1 cellular context compared by ENCODE assay signal in genomic region chr17:44848257-44848795, GRCh38.
TF ChIP-seq lines count a peak whose summit lies in the region.

No MANE protein-coding gene starts in this region.

TF ChIP-seq in SK-N-SH, 30 proteins besides CTCF, POLR2A, EP300 and RAD21:
- no peak for TF ChIP-seq NRF1 (IDR thresholded peaks at IDR 0.05; ENCODE audit: low read depth, low read length)
- TF ChIP-seq TAF1 (IDR thresholded peaks at IDR 0.05; ENCODE audit: borderline replicate concordance, low read depth, low read length): no peak
- no peak for TF ChIP-seq POLR2AphosphoS5 (IDR thresholded peaks at IDR 0.05; ENCODE audit: low read depth, low read length)
- TF ChIP-seq TCF12 (IDR thresholded peaks at IDR 0.05): no peak
- TF ChIP-seq JUND (IDR thresholded peaks at IDR 0.05): no peak
- no peak for TF ChIP-seq REST (IDR thresholded peaks at IDR 0.05; ENCODE audit: low read depth, low read length)
- TF ChIP-seq CHD2 (IDR thresholded peaks at IDR 0.05; ENCODE audit: low read length, partially characterized antibody): no peak
- TF ChIP-seq YY1 (IDR thresholded peaks at IDR 0.05; ENCODE audit: low read depth): no peak
- TF ChIP-seq SMC3 (IDR thresholded peaks at IDR 0.05; ENCODE audit: low read depth, low read length): no peak
- TF ChIP-seq NFIC (IDR thresholded peaks at IDR 0.05; ENCODE audit: borderline replicate concordance): no peak
- TF ChIP-seq ELF1 (IDR thresholded peaks at IDR 0.05): no peak
- no peak for TF ChIP-seq FOXM1 (IDR thresholded peaks at IDR 0.05; ENCODE audit: low read depth)
- no peak for TF ChIP-seq RFX5 (IDR thresholded peaks at IDR 0.05; ENCODE audit: low read length)
- TF ChIP-seq, protein P1, sequence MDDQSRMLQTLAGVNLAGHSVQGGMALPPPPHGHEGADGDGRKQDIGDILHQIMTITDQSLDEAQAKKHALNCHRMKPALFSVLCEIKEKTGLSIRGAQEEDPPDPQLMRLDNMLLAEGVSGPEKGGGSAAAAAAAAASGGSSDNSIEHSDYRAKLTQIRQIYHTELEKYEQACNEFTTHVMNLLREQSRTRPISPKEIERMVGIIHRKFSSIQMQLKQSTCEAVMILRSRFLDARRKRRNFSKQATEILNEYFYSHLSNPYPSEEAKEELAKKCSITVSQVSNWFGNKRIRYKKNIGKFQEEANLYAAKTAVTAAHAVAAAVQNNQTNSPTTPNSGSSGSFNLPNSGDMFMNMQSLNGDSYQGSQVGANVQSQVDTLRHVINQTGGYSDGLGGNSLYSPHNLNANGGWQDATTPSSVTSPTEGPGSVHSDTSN (IDR thresholded peaks at IDR 0.05): no peak
- no peak for TF ChIP-seq TEAD4 (IDR thresholded peaks at IDR 0.05; ENCODE audit: borderline replicate concordance, insufficient read depth)
- TF ChIP-seq RXRA (IDR thresholded peaks at IDR 0.05; ENCODE audit: borderline replicate concordance, low read depth): no peak
- TF ChIP-seq EZH2phosphoT487 (IDR thresholded peaks at IDR 0.05; ENCODE audit: borderline replicate concordance, low read depth): no peak
- no peak for TF ChIP-seq FOXJ3 (CRISPR knock-in tag; IDR thresholded peaks at IDR 0.05)
- no peak for TF ChIP-seq FOSL2 (IDR thresholded peaks at IDR 0.05; ENCODE audit: borderline replicate concordance, low read depth)
